Comparison of ENCODE assay signal across 1 cellular context in the genomic region with DNA sequence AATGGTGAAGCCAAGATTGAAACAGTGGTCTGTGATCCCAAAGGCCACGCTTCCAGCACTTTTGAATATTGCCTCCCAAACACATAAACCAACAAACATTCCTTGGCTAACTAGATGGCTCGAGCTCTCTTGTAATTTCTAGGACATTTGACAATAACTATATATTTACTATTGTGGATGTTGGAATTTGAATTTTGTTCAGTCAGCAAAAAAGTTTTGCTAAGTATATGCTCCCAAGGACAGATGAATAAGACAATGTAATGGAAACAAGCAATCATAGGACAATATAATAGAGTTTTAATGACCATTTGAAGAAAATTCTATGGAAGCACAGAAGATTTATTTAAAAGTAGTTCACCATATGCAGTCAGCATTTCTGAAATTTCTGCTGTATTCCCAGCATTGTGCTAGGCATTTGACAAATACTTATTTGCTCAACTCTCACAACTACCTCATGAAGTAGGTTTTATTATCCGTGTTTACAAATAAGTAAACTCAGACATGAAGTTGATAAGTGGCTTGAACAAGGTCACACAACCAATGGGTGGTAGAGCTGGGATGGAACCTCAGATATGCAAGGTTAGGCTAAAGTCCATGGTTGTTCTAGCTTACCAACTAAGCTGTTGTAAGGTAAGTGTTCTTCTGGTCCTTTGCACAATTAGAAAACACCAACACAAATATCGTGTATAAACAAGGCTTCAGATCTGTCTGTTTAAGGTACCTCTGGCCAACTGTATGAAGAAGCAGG.
TF ChIP-seq lines count a peak whose summit lies in the region.

No MANE protein-coding gene starts in this region.

TF ChIP-seq in K562, 482 proteins besides CTCF, POLR2A, EP300 and RAD21 (continued from another document):
- TF ChIP-seq, protein P1, sequence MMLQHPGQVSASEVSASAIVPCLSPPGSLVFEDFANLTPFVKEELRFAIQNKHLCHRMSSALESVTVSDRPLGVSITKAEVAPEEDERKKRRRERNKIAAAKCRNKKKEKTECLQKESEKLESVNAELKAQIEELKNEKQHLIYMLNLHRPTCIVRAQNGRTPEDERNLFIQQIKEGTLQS (IDR thresholded peaks at IDR 0.05): no peak
- TF ChIP-seq, protein P1 (CRISPR knock-in tag; conservative IDR thresholded peaks at IDR 0.05): no peak
- TF ChIP-seq MAFG (tag; conservative IDR thresholded peaks at IDR 0.05) (peak; percentile 73), ZNF316 (IDR thresholded peaks at IDR 0.05) (peak; percentile 87), MAFF (IDR thresholded peaks at IDR 0.05; ENCODE audit: low read length) (peak; percentile 85), CXXC5 (CRISPR knock-in tag; IDR thresholded peaks at IDR 0.05) (no peak), KAT8 (IDR thresholded peaks at IDR 0.05; ENCODE audit: low read depth) (no peak), CEBPB (tag; IDR thresholded peaks at IDR 0.05) (no peak), C11orf30 (IDR thresholded peaks at IDR 0.05; ENCODE audit: low read depth) (peak; percentile 75)
